Comparison of ENCODE assay signal across 8 cellular contexts in the genomic region with DNA sequence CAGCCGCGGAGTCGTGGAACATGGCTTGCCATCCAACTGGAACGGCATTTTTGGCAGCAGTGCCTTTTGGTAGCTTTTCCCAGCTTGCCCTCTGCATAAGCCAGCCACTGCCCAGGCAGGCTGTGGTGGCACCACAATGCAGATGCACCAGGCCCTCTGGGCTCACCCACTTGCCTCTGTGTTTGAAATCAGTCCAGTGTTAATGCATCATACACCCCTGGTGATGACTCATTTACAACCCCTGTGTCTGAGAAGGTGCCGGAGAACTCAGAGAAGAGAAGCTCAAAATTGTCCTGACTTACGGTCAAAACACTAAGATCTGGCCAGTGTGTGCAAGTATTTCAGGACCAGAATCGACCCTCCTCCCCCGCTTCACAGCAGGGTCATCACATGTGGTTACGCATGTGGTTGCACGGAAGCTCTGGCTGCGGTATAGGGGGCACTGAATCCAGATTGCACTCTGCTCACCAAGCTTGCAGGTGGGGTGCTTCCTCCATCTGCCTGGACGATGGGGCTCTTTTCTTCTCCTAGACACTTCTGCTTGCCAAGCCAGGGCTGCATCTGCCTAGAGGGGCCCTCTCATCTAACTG.
DNase-seq lines count a peak whose midpoint lies in the region; ATAC-seq and TF ChIP-seq lines count a peak whose summit lies in the region.

No MANE protein-coding gene starts in this region.

- no peak overlapping the region for H2BK5ac ChIP-seq in mesendoderm (ENCODE audit: low read length)

- no peak overlapping the region for H3K4me2 ChIP-seq in hepatocyte
- no peak overlapping the region for H3K4me2 ChIP-seq in mesendoderm (ENCODE audit: low read length)

- intact Hi-C loops in mucosa of descending colon (cut with DNase I, micrococcal nuclease) = no loop called here
- intact Hi-C loops in cardiac septum (cut with DNase I) = no loop called here

- H3K79me1 ChIP-seq in mesendoderm (ENCODE audit: low read length) = no peaks in the 10 kb centered on the region

- H3K9ac ChIP-seq in mesendoderm (ENCODE audit: low read length) = no peak overlapping the region

- no peaks in the 10 kb centered on the region for H3K4me1 ChIP-seq in mucosa of descending colon (ENCODE audit: low read depth)
- H3K4me1 ChIP-seq in hepatocyte (ENCODE audit: insufficient read depth) = no peaks in the 10 kb centered on the region
- peaks cover 5% of the 10 kb centered on the region for H3K4me1 ChIP-seq in mesendoderm (ENCODE audit: control insufficient read depth, low read depth, low read length)

- H3K18ac ChIP-seq in mesendoderm (ENCODE audit: low read length) = no peak overlapping the region

- H2AFZ ChIP-seq in hepatocyte = no peak overlapping the region

- H3K27ac ChIP-seq in hepatocyte (no peak overlapping the region), mesendoderm (ENCODE audit: low read depth, low read length) (no peak overlapping the region)

- WGBS in hepatocyte (ENCODE audit: low lambda C conversion rate, missing lambda C conversion rate) = 81% methylated on average over 12 of the region's 12 CpGs
- no CpG with 5 or more reads among the region's 12 CpGs for WGBS in mesendoderm (ENCODE audit: extremely low coverage, insufficient coverage, low lambda C conversion rate)

- no peak overlapping the region for H3K4ac ChIP-seq in mesendoderm (ENCODE audit: low read depth, low read length)

- H3K36me3 ChIP-seq in mucosa of descending colon (ENCODE audit: low read depth) (no peaks in the 10 kb centered on the region), hepatocyte (replicated peaks; ENCODE audit: insufficient read depth, low read depth) (no peaks in the 10 kb centered on the region), mesendoderm (ENCODE audit: control insufficient read depth, insufficient read depth, low read length) (no peaks in the 10 kb centered on the region)

- H4K20me1 ChIP-seq in hepatocyte (ENCODE audit: insufficient read depth, poor library complexity, severe bottlenecking) = no peaks in the 10 kb centered on the region

- no peak overlapping the region for H2BK120ac ChIP-seq in mesendoderm (ENCODE audit: low read depth, low read length)

- H2AK5ac ChIP-seq in mesendoderm (ENCODE audit: low read length) = no peak overlapping the region

- ATAC-seq in HG02623 (IDR thresholded peaks at IDR 0.05; ENCODE audit: unreplicated experiment) = peak; percentile 66
- peak; percentile 45 for ATAC-seq in mucosa of descending colon

- no peak overlapping the region for H4K8ac ChIP-seq in mesendoderm (ENCODE audit: low read depth, low read length)

- no peak overlapping the region for H3K23ac ChIP-seq in mesendoderm (ENCODE audit: low read length)

- H3K4me3 ChIP-seq in GM12865 (ENCODE audit: low read depth, low read length) (no peak overlapping the region), mucosa of descending colon (no peak overlapping the region), hepatocyte (no peak overlapping the region), mesendoderm (ENCODE audit: low read length) (no peak overlapping the region)

- no peak overlapping the region for H3K56ac ChIP-seq in mesendoderm (ENCODE audit: low read length)

- no peaks in the 10 kb centered on the region for H3K9me2 ChIP-seq in hepatocyte (replicated peaks; ENCODE audit: insufficient read depth)

- TF ChIP-seq CTCF in GM12865 (IDR thresholded peaks at IDR 0.05; ENCODE audit: insufficient read depth, low read depth, low read length, missing control alignments) (no peak), mucosa of descending colon (IDR thresholded peaks at IDR 0.05) (no peak), hepatocyte (IDR thresholded peaks at IDR 0.05; ENCODE audit: poor library complexity) (no peak)

- H3K79me2 ChIP-seq in hepatocyte = no peaks in the 10 kb centered on the region
- H3K79me2 ChIP-seq in mesendoderm (ENCODE audit: control insufficient read depth, insufficient read depth, low read length) = no peaks in the 10 kb centered on the region

- H2BK15ac ChIP-seq in mesendoderm (replicated peaks; ENCODE audit: low read depth) = no peak overlapping the region

- DNase-seq in GM12865 (ENCODE audit: low read depth) (peak; percentile 40), SW480 (ENCODE audit: low spot score) (peak; percentile 58), mucosa of descending colon (no peak), NCI-H146 treated with DMSO at 0.1 percent for 48 hours (lab: John Stamatoyannopoulos, UW; ENCODE audit: unreplicated experiment) (no peak), hepatocyte (ENCODE audit: low spot score) (no peak), cardiac septum (ENCODE audit: low spot score) (no peak), mesendoderm (no peak)

- H4K5ac ChIP-seq in mesendoderm (ENCODE audit: low read length) = no peak overlapping the region

- no peaks in the 10 kb centered on the region for H3K27me3 ChIP-seq in hepatocyte
- H3K27me3 ChIP-seq in mesendoderm (ENCODE audit: insufficient read depth, low read length, poor library complexity) = no peaks in the 10 kb centered on the region

- H3K9me3 ChIP-seq in mucosa of descending colon (no peaks in the 10 kb centered on the region), hepatocyte (ENCODE audit: low read depth) (no peaks in the 10 kb centered on the region)

Comparison
In these comparisons a context has a peak if more than half of its experiments do, and no peak if none do; other contexts are left out.
1. DNase-seq: peak in GM12865 (single experiment) and SW480 (single experiment); none in mucosa of descending colon (0 of 3), NCI-H146 treated with DMSO at 0.1 percent for 48 hours (single experiment), hepatocyte (single experiment), cardiac septum (single experiment) and mesendoderm (single experiment).